ENCODE assay signal across 24 cellular contexts in the genomic region with DNA sequence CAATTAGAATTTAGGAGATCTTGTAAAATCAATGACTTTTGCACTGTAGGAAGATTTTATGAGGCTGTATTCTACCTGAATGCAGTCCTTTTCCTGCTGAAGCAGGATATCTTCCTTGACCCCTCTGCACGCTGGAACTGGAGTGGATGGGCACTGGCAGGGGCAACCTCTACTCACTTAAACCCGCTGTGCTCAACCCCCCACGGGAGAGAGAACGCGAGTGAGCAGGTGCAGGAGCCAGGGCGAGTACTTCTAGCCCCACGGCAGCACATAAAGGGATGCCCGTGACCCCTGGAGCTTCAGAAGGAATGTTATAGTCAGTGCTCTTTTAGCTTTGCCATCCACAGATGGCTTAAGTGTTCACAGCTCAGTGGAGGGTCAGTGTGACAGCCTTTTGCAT.
DNase-seq lines count a peak whose midpoint lies in the region; ATAC-seq, FAIRE-seq and TF ChIP-seq lines count a peak whose summit lies in the region.
"Had no signal": no experiment of that assay in that cellular context is flagged by ENCODE, and none has a peak within 500 bp of the region (broad histone marks: within the 10 kb centered on the region; RNA-seq: fewer than 3 reads in every experiment).

No MANE protein-coding gene starts in this region.

- H2BK5ac ChIP-seq in mesenchymal stem cell (ENCODE audit: low read depth, low read length, poor library complexity, severe bottlenecking) = no peak overlapping the region

- H2BK15ac ChIP-seq in mesenchymal stem cell (ENCODE audit: low read depth, poor library complexity, severe bottlenecking) = no peak overlapping the region

- no peak overlapping the region for H3K4ac ChIP-seq in mesenchymal stem cell (ENCODE audit: low read depth in 1 of 2, low read length in 2 of 2)

- TF ChIP-seq POLR2A in suprapubic skin (IDR thresholded peaks at IDR 0.05) = no peak

- no peak overlapping the region for H2AK5ac ChIP-seq in mesenchymal stem cell (ENCODE audit: low read length, severe bottlenecking)

- H3K4me1 Mint-ChIP-seq in GM23338 (peaks cover 4% of the 10 kb centered on the region; the same call in 2 of the 3 replicates), chondrocyte (ENCODE audit: low read depth) (no peaks in the 10 kb centered on the region), type B pancreatic cell (ENCODE audit: unreplicated experiment) (no peaks in the 10 kb centered on the region)
- H3K4me1 Mint-ChIP-seq: B cell had no signal

- WGBS in mesenchymal stem cell = 93% methylated on average over 8 of the region's 8 CpGs
- WGBS in suprapubic skin = 90% methylated on average over 8 of the region's 8 CpGs

- H3K36me3 Mint-ChIP-seq in GM23338 (ENCODE audit: low read depth) = no peaks in the 10 kb centered on the region
- H3K36me3 Mint-ChIP-seq in chondrocyte (ENCODE audit: low read depth) = no peaks in the 10 kb centered on the region
- H3K36me3 Mint-ChIP-seq in type B pancreatic cell = no peaks in the 10 kb centered on the region
- H3K36me3 Mint-ChIP-seq: CD8-positive, alpha-beta T cell had no signal

- H4K91ac ChIP-seq in mesenchymal stem cell (ENCODE audit: low read length) = no peak overlapping the region

- H3K4me1 ChIP-seq in GM23338 (ENCODE audit: insufficient read depth) (no peaks in the 10 kb centered on the region), kidney (ENCODE audit: control insufficient read depth in 1 of 2, insufficient read depth in 1 of 2, low read depth in 1 of 2, low read length in 2 of 2) (no peaks in the 10 kb centered on the region), mesenchymal stem cell (ENCODE audit: control insufficient read depth, insufficient read depth, low read depth, low read length) (no peaks in the 10 kb centered on the region), suprapubic skin (no peaks in the 10 kb centered on the region)
- H3K4me1 ChIP-seq: A549, Caco-2 had no signal

- no peak overlapping the region for H3K18ac ChIP-seq in mesenchymal stem cell (ENCODE audit: low read depth in 1 of 2, low read length in 2 of 2)

- no peak overlapping the region for H3K4me3 ChIP-seq in GM23338
- no peak overlapping the region for H3K4me3 ChIP-seq in kidney (ENCODE audit: low read length in 2 of 2)
- no peak overlapping the region for H3K4me3 ChIP-seq in mesenchymal stem cell (ENCODE audit: insufficient read depth in 1 of 2, low read depth in 1 of 2, low read length in 2 of 2)
- H3K4me3 ChIP-seq in suprapubic skin = no peak overlapping the region
- H3K4me3 ChIP-seq: A549; BLaER1 treated with 17β-estradiol and CSF1 and Interleukin-3, amounts not matched to agents 10 nM and 100 nM; GM12878 had no signal

- H3K14ac ChIP-seq in mesenchymal stem cell (ENCODE audit: low read length in 2 of 2) = no peak overlapping the region

- H3K9ac ChIP-seq in kidney (ENCODE audit: low read length in 2 of 2) = no peak overlapping the region
- no peak overlapping the region for H3K9ac ChIP-seq in mesenchymal stem cell (ENCODE audit: low read length)
- H3K9ac ChIP-seq: BLaER1 treated with 17β-estradiol and CSF1 and Interleukin-3, amounts not matched to agents 10 nM and 100 nM had no signal

- no peak overlapping the region for H3K4me3 Mint-ChIP-seq in GM23338
- no peak overlapping the region for H3K4me3 Mint-ChIP-seq in chondrocyte (ENCODE audit: unreplicated experiment)
- H3K4me3 Mint-ChIP-seq in type B pancreatic cell = no peak overlapping the region
- H3K4me3 Mint-ChIP-seq: B cell; CD4-positive, alpha-beta T cell; CD8-positive, alpha-beta T cell had no signal

- peak overlapping the region in 1 of 2 experiments; percentile 23 for H2BK12ac ChIP-seq in mesenchymal stem cell (ENCODE audit: low read length in 2 of 2)

- no peaks in the 10 kb centered on the region for H3F3A ChIP-seq in GM23338 (replicated peaks; ENCODE audit: low read depth)

- H3K9me3 Mint-ChIP-seq in GM23338 (no peaks in the 10 kb centered on the region; the same call in 2 of the 3 replicates), chondrocyte (ENCODE audit: low read depth) (no peaks in the 10 kb centered on the region), type B pancreatic cell (no peaks in the 10 kb centered on the region)

- no peak for TF ChIP-seq EP300 in suprapubic skin (IDR thresholded peaks at IDR 0.05)

- ATAC-seq in GM23338 = no peak
- ATAC-seq: A549; CD8-positive, alpha-beta T cell; GM12878 had no signal

- no peaks in the 10 kb centered on the region for H3K79me1 ChIP-seq in mesenchymal stem cell (replicated peaks; ENCODE audit: low read length, poor library complexity, severe bottlenecking)

- H3K27me3 Mint-ChIP-seq in GM23338 (ENCODE audit: insufficient read depth, low read depth, poor library complexity) (no peaks in the 10 kb centered on the region), chondrocyte (ENCODE audit: low read depth) (no peaks in the 10 kb centered on the region), type B pancreatic cell (no peaks in the 10 kb centered on the region)
- H3K27me3 Mint-ChIP-seq: B cell; CD4-positive, alpha-beta T cell had no signal

- H3K23ac ChIP-seq in mesenchymal stem cell (ENCODE audit: low read length in 2 of 2) = no peak overlapping the region

- no peaks in the 10 kb centered on the region for H3K79me2 ChIP-seq in GM23338 (replicated peaks; ENCODE audit: insufficient read depth)

- intact Hi-C loops in kidney (cut with DNase I) = no loop called here

- H3K4me2 ChIP-seq in GM23338 = no peak overlapping the region
- H3K4me2 ChIP-seq in mesenchymal stem cell (ENCODE audit: low read length, poor library complexity, severe bottlenecking) = no peak overlapping the region
- H3K4me2 ChIP-seq: A549; BLaER1 treated with 17β-estradiol and CSF1 and Interleukin-3, amounts not matched to agents 10 nM and 100 nM had no signal

- FAIRE-seq in kidney (lab: Jason Lieb, UNC) = no peak
- FAIRE-seq: A549, D721Med, G401.6, GM12878, GM12892, GM18507 had no signal

- H3K27me3 ChIP-seq in GM23338 (ENCODE audit: insufficient read depth) = no peaks in the 10 kb centered on the region
- H3K27me3 ChIP-seq in mesenchymal stem cell (ENCODE audit: control insufficient read depth in 1 of 2, insufficient read depth in 1 of 2, low read length in 2 of 2) = no peaks in the 10 kb centered on the region
- no peaks in the 10 kb centered on the region for H3K27me3 ChIP-seq in suprapubic skin
- H3K27me3 ChIP-seq: BLaER1 treated with 17β-estradiol and CSF1 and Interleukin-3, amounts not matched to agents 10 nM and 100 nM had no signal

- no peak overlapping the region for H2BK120ac ChIP-seq in mesenchymal stem cell (ENCODE audit: low read depth, low read length)

- H3K9me2 ChIP-seq in GM23338 (ENCODE audit: insufficient read depth) = no peaks in the 10 kb centered on the region

- DNase-seq in GM23338 (ENCODE audit: low spot score) (no peak), chondrocyte (ENCODE audit: low spot score) (peak; percentile 51), kidney (peak; percentile 51), mesenchymal stem cell (no peak), GM03348 (ENCODE audit: low spot score) (no peak), type B pancreatic cell (ENCODE audit: extremely low spot score, unreplicated experiment) (no peak), suprapubic skin (ENCODE audit: low spot score in 2 of 2) (no peak)
- DNase-seq: AML-193; Caco-2; Calu3; CD4-positive, alpha-beta T cell; CD8-positive, alpha-beta T cell; DMS79 treated with DMSO at 0.1 percent for 48 hours; GF-D8 had no signal

- H4K20me1 ChIP-seq in GM23338 (replicated peaks; ENCODE audit: insufficient read depth) = no peaks in the 10 kb centered on the region
- H4K20me1 ChIP-seq: BLaER1 treated with 17β-estradiol and CSF1 and Interleukin-3, amounts not matched to agents 10 nM and 100 nM had no signal

- H3K27ac ChIP-seq in GM23338 (ENCODE audit: low read depth) (no peak overlapping the region), kidney (ENCODE audit: low read depth in 2 of 2, low read length in 2 of 2) (no peak overlapping the region), mesenchymal stem cell (ENCODE audit: low read length, poor library complexity, severe bottlenecking) (no peak overlapping the region), suprapubic skin (no peak overlapping the region)
- H3K27ac ChIP-seq: 22Rv1; A549; BLaER1 treated with 17β-estradiol and CSF1 and Interleukin-3, amounts not matched to agents 10 nM and 100 nM; C4-2B had no signal

- no peak overlapping the region for H2AFZ ChIP-seq in GM23338
- no peak overlapping the region for H2AFZ ChIP-seq in mesenchymal stem cell (ENCODE audit: low read depth, low read length)

- peak overlapping the region; percentile 49 for H4K8ac ChIP-seq in mesenchymal stem cell (ENCODE audit: low read length)

- H3K36me3 ChIP-seq in GM23338 (ENCODE audit: insufficient read depth) (no peaks in the 10 kb centered on the region), kidney (ENCODE audit: control insufficient read depth in 1 of 2, insufficient read depth in 2 of 2, low read length in 2 of 2) (no peaks in the 10 kb centered on the region), mesenchymal stem cell (ENCODE audit: control insufficient read depth in 1 of 2, insufficient read depth in 2 of 2, low read depth in 1 of 2, low read length in 2 of 2) (no peaks in the 10 kb centered on the region), suprapubic skin (no peaks in the 10 kb centered on the region)
- H3K36me3 ChIP-seq: BLaER1 treated with 17β-estradiol and CSF1 and Interleukin-3, amounts not matched to agents 10 nM and 100 nM had no signal

- H3K27ac Mint-ChIP-seq in GM23338 (0 out of 2 replicates have a peak overlapping the region, but pooled peaks have one; percentile 15), chondrocyte (ENCODE audit: unreplicated experiment) (no peak overlapping the region), type B pancreatic cell (no peak overlapping the region)
- H3K27ac Mint-ChIP-seq: B cell; CD4-positive, alpha-beta T cell; CD8-positive, alpha-beta T cell had no signal

- TF ChIP-seq CTCF in GM23338 (conservative IDR thresholded peaks at IDR 0.05; ENCODE audit: low read depth in 2 of 2) (no peak), chondrocyte (IDR thresholded peaks at IDR 0.05) (no peak), kidney (IDR thresholded peaks at IDR 0.05; ENCODE audit: borderline replicate concordance, extremely low read depth, insufficient read depth) (no peak), type B pancreatic cell (conservative IDR thresholded peaks at IDR 0.05) (no peak), suprapubic skin (IDR thresholded peaks at IDR 0.05) (no peak)

- H3K9me3 ChIP-seq in kidney (ENCODE audit: control insufficient read depth in 1 of 2, low read length in 2 of 2) (no peaks in the 10 kb centered on the region), mesenchymal stem cell (ENCODE audit: control insufficient read depth, low read length) (no peaks in the 10 kb centered on the region), suprapubic skin (no peaks in the 10 kb centered on the region)
- H3K9me3 ChIP-seq: A549; BLaER1 treated with 17β-estradiol and CSF1 and Interleukin-3, amounts not matched to agents 10 nM and 100 nM; Caco-2 had no signal

Comparison
In these comparisons a context has a peak if more than half of its experiments do, and no peak if none do; other contexts are left out.
1. DNase-seq: peak in chondrocyte (single experiment) and kidney (single experiment); none in GM23338 (single experiment), mesenchymal stem cell (single experiment), GM03348 (single experiment), type B pancreatic cell (single experiment) and suprapubic skin (0 of 2).